ENCODE assay signal across 25 cellular contexts in the genomic region with DNA sequence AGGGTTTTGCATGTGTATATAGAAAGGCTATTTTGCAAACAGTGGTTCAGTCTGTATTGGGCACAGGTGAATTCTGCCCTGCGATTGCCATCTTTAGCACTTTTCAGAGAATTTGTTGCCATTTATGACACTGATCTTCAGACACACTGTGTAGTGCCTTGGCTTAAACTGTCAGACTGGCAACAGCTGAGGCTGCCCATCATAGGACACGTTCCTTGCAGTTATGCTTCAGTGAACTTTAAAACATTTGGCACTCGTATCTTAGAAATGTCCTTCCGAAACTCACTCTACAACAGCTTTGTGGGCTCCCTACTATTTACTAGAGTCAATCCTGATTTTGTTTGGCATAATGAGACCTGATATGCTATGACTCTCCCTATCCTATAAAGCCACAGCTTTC.
"Had no signal": no experiment of that assay in that cellular context is flagged by ENCODE, and none has a peak within 500 bp of the region (broad histone marks: within the 10 kb centered on the region; RNA-seq: fewer than 3 reads in every experiment).

No MANE protein-coding gene starts in this region.

- H3K9me3 ChIP-seq: body of pancreas, gastroesophageal sphincter, lower lobe of right lung, ovary, thoracic aorta, uterus had no signal

- H3K4me1 ChIP-seq: body of pancreas, gastroesophageal sphincter, lower lobe of right lung, uterus had no signal

- H3K27me3 ChIP-seq: body of pancreas, cardiac muscle cell, gastroesophageal sphincter, ovary, uterus had no signal

- DNase-seq: activated CD4-positive, alpha-beta T cell treated with anti-CD3 and anti-CD28 coated beads for 36 hours; activated CD4-positive, alpha-beta T cell treated with anti-CD3 and anti-CD28 coated beads, Interleukin-2, amount 50 U/mL, for 4 hours; activated CD4-positive, CD25-positive, alpha-beta regulatory T cell; activated naive CD4-positive, alpha-beta T cell treated with Interleukin-2 at 50 U/mL for 16 hours; activated T-cell treated with anti-CD3 and anti-CD28 coated beads for 4 hours; activated T-cell treated with anti-CD3 and anti-CD28 coated beads, Interleukin-2, amount 50 U/mL, for 72 hours; aorta; body of pancreas; hypothalamus; immature natural killer cell; kidney; lower lobe of right lung; mesendoderm; nephron progenitor cell; ovary; retina; stimulated activated CD4-positive, alpha-beta T cell treated with anti-CD3 and anti-CD28 coated beads, Interleukin-4, amount 100 ng/mL, for 1 hour; T-helper 1 cell; trophoblast cell; uterus had no signal

- H3K27ac ChIP-seq: body of pancreas, cardiac muscle cell, gastroesophageal sphincter, lower lobe of right lung, ovary, thoracic aorta, uterus had no signal

- ATAC-seq: activated CD4-positive, alpha-beta T cell treated with anti-CD3 and anti-CD28 coated beads for 36 hours; activated T-cell treated with anti-CD3 and anti-CD28 coated beads, Interleukin-2, amount 50 U/mL, for 72 hours; body of pancreas; gastroesophageal sphincter; lower lobe of right lung; stimulated activated effector memory CD8-positive, alpha-beta T cell treated with anti-CD3 and anti-CD28 coated beads, Interleukin-12 subunit alpha, Interleukin-12 subunit beta, amount 100 ng/mL, for 72 hours had no signal

- H3K4me3 ChIP-seq: body of pancreas, cardiac muscle cell, gastroesophageal sphincter, lower lobe of right lung, ovary, thoracic aorta, uterus had no signal

- H3K36me3 ChIP-seq: cardiac muscle cell, gastroesophageal sphincter, lower lobe of right lung, ovary, thoracic aorta, uterus had no signal

- FAIRE-seq: endothelial cell of umbilical vein, kidney had no signal
